1 cellular context compared by ENCODE assay signal in the genomic region with DNA sequence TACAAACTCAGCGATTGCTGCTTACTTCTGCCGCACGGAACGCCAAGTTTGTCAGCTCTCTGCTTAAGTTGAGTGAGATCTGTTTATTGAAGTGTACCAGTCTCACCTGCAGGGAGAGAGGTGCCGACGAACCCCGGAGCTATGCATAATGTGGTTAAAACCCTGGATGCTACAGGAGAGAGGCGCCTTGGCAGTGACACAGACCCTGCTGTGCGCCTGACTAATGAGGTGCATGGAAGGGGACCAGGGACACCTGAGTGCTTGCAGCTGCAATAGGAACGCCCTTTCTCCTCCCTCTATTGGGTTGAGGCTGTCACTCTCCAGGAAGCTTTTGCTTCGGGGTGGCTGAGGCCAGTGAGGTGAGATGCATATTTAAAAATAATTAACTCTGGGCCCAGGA.
TF ChIP-seq lines count a peak whose summit lies in the region.

No MANE protein-coding gene starts in this region.

TF ChIP-seq in WTC11, 78 proteins besides CTCF, POLR2A, EP300 and RAD21 (continued from another document):
- TF ChIP-seq, protein P1, sequence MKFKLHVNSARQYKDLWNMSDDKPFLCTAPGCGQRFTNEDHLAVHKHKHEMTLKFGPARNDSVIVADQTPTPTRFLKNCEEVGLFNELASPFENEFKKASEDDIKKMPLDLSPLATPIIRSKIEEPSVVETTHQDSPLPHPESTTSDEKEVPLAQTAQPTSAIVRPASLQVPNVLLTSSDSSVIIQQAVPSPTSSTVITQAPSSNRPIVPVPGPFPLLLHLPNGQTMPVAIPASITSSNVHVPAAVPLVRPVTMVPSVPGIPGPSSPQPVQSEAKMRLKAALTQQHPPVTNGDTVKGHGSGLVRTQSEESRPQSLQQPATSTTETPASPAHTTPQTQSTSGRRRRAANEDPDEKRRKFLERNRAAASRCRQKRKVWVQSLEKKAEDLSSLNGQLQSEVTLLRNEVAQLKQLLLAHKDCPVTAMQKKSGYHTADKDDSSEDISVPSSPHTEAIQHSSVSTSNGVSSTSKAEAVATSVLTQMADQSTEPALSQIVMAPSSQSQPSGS (CRISPR knock-in tag; IDR thresholded peaks at IDR 0.05; ENCODE audit: borderline replicate concordance, low read depth) = no peak
